ENCODE assay signal across 8 cellular contexts in the genomic region with DNA sequence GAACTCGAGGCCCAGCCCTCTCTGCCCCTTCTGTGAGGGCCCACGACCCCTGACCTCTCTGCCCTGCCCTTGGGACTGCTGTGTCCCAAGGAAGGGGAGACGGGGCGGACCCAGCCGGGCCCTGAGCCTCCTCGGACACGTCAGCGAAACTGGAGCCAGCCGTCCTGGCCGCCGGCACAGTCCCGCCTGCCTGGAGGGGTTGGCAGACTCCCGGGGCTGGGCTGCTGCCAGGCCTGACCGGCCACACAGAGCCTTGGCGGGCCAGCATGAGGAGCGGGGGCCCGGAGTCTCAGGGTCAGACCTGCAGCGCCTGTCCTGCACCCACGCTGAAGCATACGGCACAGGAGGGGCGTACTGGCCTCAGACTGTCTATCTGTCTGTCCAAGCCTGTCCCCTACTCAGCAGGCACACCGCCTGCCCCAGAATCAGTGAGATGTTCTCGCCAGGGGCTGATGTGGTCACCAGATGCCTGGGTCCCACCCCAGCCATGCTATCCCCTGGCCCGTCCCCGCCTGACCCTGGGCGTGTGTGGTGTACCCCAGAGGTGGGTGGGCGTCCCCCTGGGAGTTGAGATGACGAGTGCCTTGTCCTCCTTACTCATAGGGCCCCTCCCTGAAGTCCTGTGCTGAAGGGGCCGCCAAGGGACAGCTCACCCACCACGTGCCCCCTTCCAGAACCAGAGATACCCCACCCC. TPM values are rescaled to one million over a fixed set of nuclear protein-coding genes. Genes with fewer than 3 reads are reported as not detected.
DNase-seq lines count a peak whose midpoint lies in the region; ATAC-seq, FAIRE-seq and TF ChIP-seq lines count a peak whose summit lies in the region.

No MANE protein-coding gene starts in this region.

- no peaks in the 10 kb centered on the region for H3K9me3 Mint-ChIP-seq in MCF 10A (ENCODE audit: unreplicated experiment)
- H3K9me3 Mint-ChIP-seq in activated CD4-positive, alpha-beta memory T cell treated with anti-CD3 and anti-CD28 coated beads for 36 hours = no peaks in the 10 kb centered on the region

- no peaks in the 10 kb centered on the region for H3K27me3 Mint-ChIP-seq in MCF 10A (ENCODE audit: insufficient read depth, unreplicated experiment)
- H3K27me3 Mint-ChIP-seq in activated CD4-positive, alpha-beta memory T cell treated with anti-CD3 and anti-CD28 coated beads for 36 hours = no peaks in the 10 kb centered on the region

- FAIRE-seq in kidney (lab: Jason Lieb, UNC) = no peak

- H3K27ac Mint-ChIP-seq in MCF 10A (ENCODE audit: low read depth, unreplicated experiment) = no peak overlapping the region
- no peak overlapping the region for H3K27ac Mint-ChIP-seq in activated CD4-positive, alpha-beta memory T cell treated with anti-CD3 and anti-CD28 coated beads for 36 hours

- H3K36me3 Mint-ChIP-seq in MCF 10A (ENCODE audit: insufficient read depth, unreplicated experiment) = peaks cover 6% of the 10 kb centered on the region
- H3K36me3 Mint-ChIP-seq in activated CD4-positive, alpha-beta memory T cell treated with anti-CD3 and anti-CD28 coated beads for 36 hours = peaks cover 2% of the 10 kb centered on the region

- H3K4me1 Mint-ChIP-seq in MCF 10A (ENCODE audit: insufficient read depth, unreplicated experiment) = peaks cover 26% of the 10 kb centered on the region
- peaks cover 20% of the 10 kb centered on the region for H3K4me1 Mint-ChIP-seq in activated CD4-positive, alpha-beta memory T cell treated with anti-CD3 and anti-CD28 coated beads for 36 hours (ENCODE audit: low read depth)

- POLR2A ChIA-PET in MCF 10A (lab: Yijun Ruan, JAX) = interaction anchor here (0.7 kb wide), 1 partner anchor 567 kb away, joined by 4 read pairs; no protein-coding TSS in a partner anchor
- POLR2A ChIA-PET in activated CD4-positive, alpha-beta memory T cell treated with anti-CD3 and anti-CD28 coated beads for 36 hours (lab: Charles Lee) = no interaction called here

- peaks cover 50 to 63% of the 10 kb centered on the region in 2 donors for H3K4me1 ChIP-seq in kidney (ENCODE audit: control insufficient read depth in 1 of 2, insufficient read depth in 1 of 2, low read depth in 1 of 2, low read length in 2 of 2)

- intact Hi-C loops in MCF 10A (cut with micrococcal nuclease) = no loop called here
- intact Hi-C loops in kidney (cut with DNase I) = no loop called here
- intact Hi-C loops in activated CD4-positive, alpha-beta memory T cell treated with anti-CD3 and anti-CD28 coated beads for 36 hours (cut with micrococcal nuclease) = no loop called here

- H3K4me3 Mint-ChIP-seq in MCF 10A (ENCODE audit: unreplicated experiment) = no peak overlapping the region
- no peak overlapping the region for H3K4me3 Mint-ChIP-seq in activated CD4-positive, alpha-beta memory T cell treated with anti-CD3 and anti-CD28 coated beads for 36 hours

- H3K36me3 ChIP-seq in kidney (ENCODE audit: control insufficient read depth in 1 of 2, insufficient read depth in 2 of 2, low read length in 2 of 2) = no peaks in the 10 kb centered on the region

- H3K27ac ChIP-seq in kidney (ENCODE audit: low read depth in 2 of 2, low read length in 2 of 2) = peak overlapping the region; percentile 85 to 93

- TF ChIP-seq CTCF in MCF 10A (IDR thresholded peaks at IDR 0.05; ENCODE audit: unreplicated experiment) (no peak), kidney (IDR thresholded peaks at IDR 0.05; ENCODE audit: borderline replicate concordance, extremely low read depth, insufficient read depth) (no peak)

- H3K9me3 ChIP-seq in kidney (ENCODE audit: control insufficient read depth in 1 of 2, low read length in 2 of 2) = no peaks in the 10 kb centered on the region

- CTCF ChIA-PET in MCF 10A (lab: Yijun Ruan, JAX) = interaction anchor here (0.7 to 5.0 kb wide), 4 partner anchors 12 to 32 kb away, joined by 3 to 47 read pairs (median 13); no protein-coding TSS in a partner anchor
- CTCF ChIA-PET in activated CD4-positive, alpha-beta memory T cell treated with anti-CD3 and anti-CD28 coated beads for 36 hours (lab: Charles Lee) = interaction anchor here (1.0 kb wide), 1 partner anchor 25 kb away, joined by 3 read pairs; no protein-coding TSS in a partner anchor

- DNase-seq in GM04504 (ENCODE audit: low read depth) (peak; percentile 82), MCF 10A (ENCODE audit: unreplicated experiment) (peak; percentile 65), kidney (peak; percentile 98), skeletal muscle cell (ENCODE audit: low read depth) (peak; percentile 61), NCI-H146 treated with DMSO at 0.1 percent for 48 hours (lab: John Stamatoyannopoulos, UW; ENCODE audit: unreplicated experiment) (no peak), NOMO-1 treated with dmso at 0.1 percent for 144 hours (lab: John Stamatoyannopoulos, UW; ENCODE audit: unreplicated experiment) (no peak)
- no peak for DNase-seq in activated CD4-positive, alpha-beta memory T cell treated with anti-CD3 and anti-CD28 coated beads for 36 hours

- H3K9ac ChIP-seq in kidney (ENCODE audit: low read length in 2 of 2) = peak overlapping the region in 1 of 2 donors; percentile 67

- H3K4me3 ChIP-seq in kidney (ENCODE audit: low read length in 2 of 2) (peak overlapping the region in 1 of 2 donors; percentile 4), skeletal muscle cell (ENCODE audit: low read depth, low read length) (no peak overlapping the region)

- no peak for ATAC-seq in GM21381 (IDR thresholded peaks at IDR 0.05; ENCODE audit: unreplicated experiment)

- no TSS peak for BruUV-seq in MCF 10A (replicated peaks; lab: Mats Ljungman, UMichigan)

RNA-seq across cellular contexts. Expression of gene VASN, which starts 4.6 kb away (rescaled TPM):
- 4.0 and 7.1 TPM in 2 replicates for total RNA-seq in MCF 10A (2022)
- 82.7 TPM for total RNA-seq in kidney
- polyA plus RNA-seq in kidney (ENCODE audit: insufficient read depth, low read depth, low replicate concordance) = 75.7 TPM
- total RNA-seq in activated CD4-positive, alpha-beta memory T cell treated with anti-CD3 and anti-CD28 coated beads for 36 hours = under 1 TPM in 1 of 2 experiments, not detected in 1; 0.07 TPM

RNA-seq across cellular contexts. Expression of gene PAM16, which starts 25.2 kb away (rescaled TPM):
- total RNA-seq in MCF 10A (2022) (71.8 and 117 TPM in 2 replicates), kidney (29.4 TPM)
- polyA plus RNA-seq in kidney (ENCODE audit: insufficient read depth, low read depth, low replicate concordance) = 61.1 TPM
- 10 to 100 TPM; 52.8 to 63.4 TPM for total RNA-seq in activated CD4-positive, alpha-beta memory T cell treated with anti-CD3 and anti-CD28 coated beads for 36 hours

RNA-seq across cellular contexts. Expression of gene CORO7, which starts 40.1 kb away (rescaled TPM):
- total RNA-seq in MCF 10A (2022) (20.3 and 24.9 TPM in 2 replicates), kidney (50.1 TPM)
- 9.8 TPM for polyA plus RNA-seq in kidney (ENCODE audit: insufficient read depth, low read depth, low replicate concordance)
- total RNA-seq in activated CD4-positive, alpha-beta memory T cell treated with anti-CD3 and anti-CD28 coated beads for 36 hours = 100 to 1,000 TPM in 1 of 2 experiments, 10 to 100 TPM in 1; 90.4 to 101 TPM

RNA-seq across cellular contexts. Expression of gene DNAJA3, which starts 49.4 kb away (rescaled TPM):
- 98.1 and 101 TPM in 2 replicates for total RNA-seq in MCF 10A (2022)
- total RNA-seq in kidney = 41.1 TPM
- 49.4 TPM for polyA plus RNA-seq in kidney (ENCODE audit: insufficient read depth, low read depth, low replicate concordance)
- total RNA-seq in activated CD4-positive, alpha-beta memory T cell treated with anti-CD3 and anti-CD28 coated beads for 36 hours = 10 to 100 TPM; 74.6 to 75.0 TPM

Comparison
In these comparisons a context has a peak if more than half of its experiments do, and no peak if none do; other contexts are left out.
1. DNase-seq: peak in GM04504 (single experiment), MCF 10A (single experiment), kidney (single experiment) and skeletal muscle cell (single experiment); none in NCI-H146 treated with DMSO at 0.1 percent for 48 hours (single experiment), NOMO-1 treated with dmso at 0.1 percent for 144 hours (single experiment) and activated CD4-positive, alpha-beta memory T cell treated with anti-CD3 and anti-CD28 coated beads for 36 hours (single experiment).
2. RNA of gene VASN, which starts 4.6 kb away (total RNA-seq): 82.7 TPM in kidney (single experiment); 4.0 to 7.1 TPM in MCF 10A and 0.07 TPM in activated CD4-positive, alpha-beta memory T cell treated with anti-CD3 and anti-CD28 coated beads for 36 hours; every median in the first group is over 10 times any median in the second.